ENCODE assay signal across 1 cellular context in the genomic region with DNA sequence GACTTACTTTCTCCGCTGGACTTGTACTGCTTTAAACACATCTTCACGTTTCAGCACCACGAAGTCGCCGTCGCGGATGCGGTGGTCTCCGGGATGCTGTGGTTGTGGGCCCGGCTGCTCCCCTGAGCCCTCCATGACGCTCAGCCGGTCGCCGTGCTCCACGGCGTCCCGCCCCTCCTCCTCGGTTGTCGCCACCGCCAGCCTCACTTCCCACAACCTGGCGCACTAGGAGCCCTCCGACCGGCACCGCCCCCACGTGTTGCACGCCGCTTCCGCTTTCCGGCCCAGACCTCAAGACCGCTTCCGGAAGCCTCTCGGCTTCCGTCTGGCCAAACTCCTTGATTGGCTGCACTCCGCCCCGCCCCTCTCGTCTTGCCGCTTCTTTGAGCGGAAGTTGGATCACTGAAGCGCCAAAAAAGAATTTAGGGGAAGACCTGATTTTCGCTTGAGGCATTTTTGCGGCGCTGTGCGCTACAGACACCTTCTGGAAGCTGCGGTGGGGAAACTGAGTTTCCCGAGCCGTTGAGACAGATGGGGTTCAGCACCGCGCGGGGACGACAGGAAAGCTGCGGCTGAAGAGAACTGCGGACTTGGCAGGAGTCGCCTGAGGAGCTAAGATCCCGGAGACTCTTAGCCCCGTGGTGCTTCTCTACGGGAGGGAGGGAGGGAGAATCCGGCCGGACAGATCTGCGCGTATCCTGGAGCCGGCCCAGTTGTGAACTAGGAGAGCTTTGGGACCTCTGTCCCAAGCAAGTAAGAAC.
A peak's percentile ranks its signal among the peaks of the same experiment; 100 is the strongest.
TF ChIP-seq lines count a peak whose summit lies in the region.

A gene (plus strand): TSS at position 382 of the 761 bp plus-strand sequence. CDS start 1,364 bp downstream, outside the sequence.
A gene with protein sequence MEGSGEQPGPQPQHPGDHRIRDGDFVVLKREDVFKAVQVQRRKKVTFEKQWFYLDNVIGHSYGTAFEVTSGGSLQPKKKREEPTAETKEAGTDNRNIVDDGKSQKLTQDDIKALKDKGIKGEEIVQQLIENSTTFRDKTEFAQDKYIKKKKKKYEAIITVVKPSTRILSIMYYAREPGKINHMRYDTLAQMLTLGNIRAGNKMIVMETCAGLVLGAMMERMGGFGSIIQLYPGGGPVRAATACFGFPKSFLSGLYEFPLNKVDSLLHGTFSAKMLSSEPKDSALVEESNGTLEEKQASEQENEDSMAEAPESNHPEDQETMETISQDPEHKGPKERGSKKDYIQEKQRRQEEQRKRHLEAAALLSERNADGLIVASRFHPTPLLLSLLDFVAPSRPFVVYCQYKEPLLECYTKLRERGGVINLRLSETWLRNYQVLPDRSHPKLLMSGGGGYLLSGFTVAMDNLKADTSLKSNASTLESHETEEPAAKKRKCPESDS (minus strand): TSS at position 263 of the 761 bp plus-strand sequence. CDS start 128 bp downstream, at position 135.

TF ChIP-seq in K562, 482 proteins besides CTCF, POLR2A, EP300 and RAD21 (continued from another document and continues in another):
- TF ChIP-seq, protein P1, sequence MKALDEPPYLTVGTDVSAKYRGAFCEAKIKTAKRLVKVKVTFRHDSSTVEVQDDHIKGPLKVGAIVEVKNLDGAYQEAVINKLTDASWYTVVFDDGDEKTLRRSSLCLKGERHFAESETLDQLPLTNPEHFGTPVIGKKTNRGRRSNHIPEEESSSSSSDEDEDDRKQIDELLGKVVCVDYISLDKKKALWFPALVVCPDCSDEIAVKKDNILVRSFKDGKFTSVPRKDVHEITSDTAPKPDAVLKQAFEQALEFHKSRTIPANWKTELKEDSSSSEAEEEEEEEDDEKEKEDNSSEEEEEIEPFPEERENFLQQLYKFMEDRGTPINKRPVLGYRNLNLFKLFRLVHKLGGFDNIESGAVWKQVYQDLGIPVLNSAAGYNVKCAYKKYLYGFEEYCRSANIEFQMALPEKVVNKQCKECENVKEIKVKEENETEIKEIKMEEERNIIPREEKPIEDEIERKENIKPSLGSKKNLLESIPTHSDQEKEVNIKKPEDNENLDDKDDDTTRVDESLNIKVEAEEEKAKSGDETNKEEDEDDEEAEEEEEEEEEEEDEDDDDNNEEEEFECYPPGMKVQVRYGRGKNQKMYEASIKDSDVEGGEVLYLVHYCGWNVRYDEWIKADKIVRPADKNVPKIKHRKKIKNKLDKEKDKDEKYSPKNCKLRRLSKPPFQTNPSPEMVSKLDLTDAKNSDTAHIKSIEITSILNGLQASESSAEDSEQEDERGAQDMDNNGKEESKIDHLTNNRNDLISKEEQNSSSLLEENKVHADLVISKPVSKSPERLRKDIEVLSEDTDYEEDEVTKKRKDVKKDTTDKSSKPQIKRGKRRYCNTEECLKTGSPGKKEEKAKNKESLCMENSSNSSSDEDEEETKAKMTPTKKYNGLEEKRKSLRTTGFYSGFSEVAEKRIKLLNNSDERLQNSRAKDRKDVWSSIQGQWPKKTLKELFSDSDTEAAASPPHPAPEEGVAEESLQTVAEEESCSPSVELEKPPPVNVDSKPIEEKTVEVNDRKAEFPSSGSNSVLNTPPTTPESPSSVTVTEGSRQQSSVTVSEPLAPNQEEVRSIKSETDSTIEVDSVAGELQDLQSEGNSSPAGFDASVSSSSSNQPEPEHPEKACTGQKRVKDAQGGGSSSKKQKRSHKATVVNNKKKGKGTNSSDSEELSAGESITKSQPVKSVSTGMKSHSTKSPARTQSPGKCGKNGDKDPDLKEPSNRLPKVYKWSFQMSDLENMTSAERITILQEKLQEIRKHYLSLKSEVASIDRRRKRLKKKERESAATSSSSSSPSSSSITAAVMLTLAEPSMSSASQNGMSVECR (CRISPR knock-in tag; IDR thresholded peaks at IDR 0.05): peak; percentile 95
- no peak for TF ChIP-seq ZNF134 (CRISPR knock-in tag; conservative IDR thresholded peaks at IDR 0.05)
- TF ChIP-seq, protein P2, sequence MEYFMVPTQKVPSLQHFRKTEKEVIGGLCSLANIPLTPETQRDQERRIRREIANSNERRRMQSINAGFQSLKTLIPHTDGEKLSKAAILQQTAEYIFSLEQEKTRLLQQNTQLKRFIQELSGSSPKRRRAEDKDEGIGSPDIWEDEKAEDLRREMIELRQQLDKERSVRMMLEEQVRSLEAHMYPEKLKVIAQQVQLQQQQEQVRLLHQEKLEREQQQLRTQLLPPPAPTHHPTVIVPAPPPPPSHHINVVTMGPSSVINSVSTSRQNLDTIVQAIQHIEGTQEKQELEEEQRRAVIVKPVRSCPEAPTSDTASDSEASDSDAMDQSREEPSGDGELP (CRISPR knock-in tag; IDR thresholded peaks at IDR 0.05; ENCODE audit: borderline replicate concordance): peak; percentile 89
- peak; percentile 71 for TF ChIP-seq PML (IDR thresholded peaks at IDR 0.05; ENCODE audit: low read length)
- TF ChIP-seq, protein P3, sequence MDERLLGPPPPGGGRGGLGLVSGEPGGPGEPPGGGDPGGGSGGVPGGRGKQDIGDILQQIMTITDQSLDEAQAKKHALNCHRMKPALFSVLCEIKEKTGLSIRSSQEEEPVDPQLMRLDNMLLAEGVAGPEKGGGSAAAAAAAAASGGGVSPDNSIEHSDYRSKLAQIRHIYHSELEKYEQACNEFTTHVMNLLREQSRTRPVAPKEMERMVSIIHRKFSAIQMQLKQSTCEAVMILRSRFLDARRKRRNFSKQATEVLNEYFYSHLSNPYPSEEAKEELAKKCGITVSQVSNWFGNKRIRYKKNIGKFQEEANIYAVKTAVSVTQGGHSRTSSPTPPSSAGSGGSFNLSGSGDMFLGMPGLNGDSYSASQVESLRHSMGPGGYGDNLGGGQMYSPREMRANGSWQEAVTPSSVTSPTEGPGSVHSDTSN (CRISPR knock-in tag; IDR thresholded peaks at IDR 0.05; ENCODE audit: low read depth): no peak
- TF ChIP-seq, protein P3 (tag; conservative IDR thresholded peaks at IDR 0.05; ENCODE audit: low read depth): 0 out of 2 replicates have a peak, but pooled peaks have one; percentile 10
- TF ChIP-seq PHF20 (IDR thresholded peaks at IDR 0.05; ENCODE audit: partially characterized antibody): peak; percentile 91
- TF ChIP-seq JUN (IDR thresholded peaks at IDR 0.05; ENCODE audit: borderline replicate concordance, low read depth, low read length): peak; percentile 49; the same call in 1 of the 2 replicates
- no peak for TF ChIP-seq JUN (CRISPR knock-in tag; IDR thresholded peaks at IDR 0.05; ENCODE audit: borderline replicate concordance)
- TF ChIP-seq HLTF (IDR thresholded peaks at IDR 0.05): no peak
- no peak for TF ChIP-seq ZNF24 (IDR thresholded peaks at IDR 0.05)
- TF ChIP-seq, protein P4, sequence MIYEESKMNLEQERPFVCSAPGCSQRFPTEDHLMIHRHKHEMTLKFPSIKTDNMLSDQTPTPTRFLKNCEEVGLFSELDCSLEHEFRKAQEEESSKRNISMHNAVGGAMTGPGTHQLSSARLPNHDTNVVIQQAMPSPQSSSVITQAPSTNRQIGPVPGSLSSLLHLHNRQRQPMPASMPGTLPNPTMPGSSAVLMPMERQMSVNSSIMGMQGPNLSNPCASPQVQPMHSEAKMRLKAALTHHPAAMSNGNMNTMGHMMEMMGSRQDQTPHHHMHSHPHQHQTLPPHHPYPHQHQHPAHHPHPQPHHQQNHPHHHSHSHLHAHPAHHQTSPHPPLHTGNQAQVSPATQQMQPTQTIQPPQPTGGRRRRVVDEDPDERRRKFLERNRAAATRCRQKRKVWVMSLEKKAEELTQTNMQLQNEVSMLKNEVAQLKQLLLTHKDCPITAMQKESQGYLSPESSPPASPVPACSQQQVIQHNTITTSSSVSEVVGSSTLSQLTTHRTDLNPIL (CRISPR knock-in tag; IDR thresholded peaks at IDR 0.05): no peak
- TF ChIP-seq MYC (IDR thresholded peaks at IDR 0.05; ENCODE audit: low read depth, low read length): peak; percentile 97
- TF ChIP-seq MYC (CRISPR knock-in tag; IDR thresholded peaks at IDR 0.05; ENCODE audit: borderline replicate concordance, low read depth): 0 out of 2 replicates have a peak, but pooled peaks have one; percentile 44
- TF ChIP-seq, protein P5, sequence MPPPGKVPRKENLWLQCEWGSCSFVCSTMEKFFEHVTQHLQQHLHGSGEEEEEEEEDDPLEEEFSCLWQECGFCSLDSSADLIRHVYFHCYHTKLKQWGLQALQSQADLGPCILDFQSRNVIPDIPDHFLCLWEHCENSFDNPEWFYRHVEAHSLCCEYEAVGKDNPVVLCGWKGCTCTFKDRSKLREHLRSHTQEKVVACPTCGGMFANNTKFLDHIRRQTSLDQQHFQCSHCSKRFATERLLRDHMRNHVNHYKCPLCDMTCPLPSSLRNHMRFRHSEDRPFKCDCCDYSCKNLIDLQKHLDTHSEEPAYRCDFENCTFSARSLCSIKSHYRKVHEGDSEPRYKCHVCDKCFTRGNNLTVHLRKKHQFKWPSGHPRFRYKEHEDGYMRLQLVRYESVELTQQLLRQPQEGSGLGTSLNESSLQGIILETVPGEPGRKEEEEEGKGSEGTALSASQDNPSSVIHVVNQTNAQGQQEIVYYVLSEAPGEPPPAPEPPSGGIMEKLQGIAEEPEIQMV (tag; conservative IDR thresholded peaks at IDR 0.05; ENCODE audit: low read depth): no peak
- TF ChIP-seq ZNF197 (CRISPR knock-in tag; IDR thresholded peaks at IDR 0.05; ENCODE audit: low read depth): no peak
- TF ChIP-seq NR1H2 (CRISPR knock-in tag; IDR thresholded peaks at IDR 0.05): no peak
- TF ChIP-seq, protein P6, sequence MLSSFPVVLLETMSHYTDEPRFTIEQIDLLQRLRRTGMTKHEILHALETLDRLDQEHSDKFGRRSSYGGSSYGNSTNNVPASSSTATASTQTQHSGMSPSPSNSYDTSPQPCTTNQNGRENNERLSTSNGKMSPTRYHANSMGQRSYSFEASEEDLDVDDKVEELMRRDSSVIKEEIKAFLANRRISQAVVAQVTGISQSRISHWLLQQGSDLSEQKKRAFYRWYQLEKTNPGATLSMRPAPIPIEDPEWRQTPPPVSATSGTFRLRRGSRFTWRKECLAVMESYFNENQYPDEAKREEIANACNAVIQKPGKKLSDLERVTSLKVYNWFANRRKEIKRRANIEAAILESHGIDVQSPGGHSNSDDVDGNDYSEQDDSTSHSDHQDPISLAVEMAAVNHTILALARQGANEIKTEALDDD (IDR thresholded peaks at IDR 0.05): no peak
- TF ChIP-seq SP1 (CRISPR knock-in tag; IDR thresholded peaks at IDR 0.05): peak; percentile 72
- TF ChIP-seq SMAD4 (CRISPR knock-in tag; conservative IDR thresholded peaks at IDR 0.05): 0 out of 2 replicates have a peak, but pooled peaks have one; percentile 42
- TF ChIP-seq CHCHD3 (CRISPR knock-in tag; IDR thresholded peaks at IDR 0.05): no peak
- TF ChIP-seq, protein P7, sequence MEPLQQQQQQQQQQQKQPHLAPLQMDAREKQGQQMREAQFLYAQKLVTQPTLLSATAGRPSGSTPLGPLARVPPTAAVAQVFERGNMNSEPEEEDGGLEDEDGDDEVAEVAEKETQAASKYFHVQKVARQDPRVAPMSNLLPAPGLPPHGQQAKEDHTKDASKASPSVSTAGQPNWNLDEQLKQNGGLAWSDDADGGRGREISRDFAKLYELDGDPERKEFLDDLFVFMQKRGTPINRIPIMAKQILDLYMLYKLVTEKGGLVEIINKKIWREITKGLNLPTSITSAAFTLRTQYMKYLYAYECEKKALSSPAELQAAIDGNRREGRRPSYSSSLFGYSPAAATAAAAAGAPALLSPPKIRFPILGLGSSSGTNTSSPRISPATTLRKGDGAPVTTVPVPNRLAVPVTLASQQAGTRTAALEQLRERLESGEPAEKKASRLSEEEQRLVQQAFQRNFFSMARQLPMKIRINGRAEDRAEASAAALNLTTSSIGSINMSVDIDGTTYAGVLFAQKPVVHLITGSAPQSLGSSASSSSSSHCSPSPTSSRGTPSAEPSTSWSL (CRISPR knock-in tag; IDR thresholded peaks at IDR 0.05; ENCODE audit: borderline replicate concordance): no peak
- TF ChIP-seq CBFA2T3 (IDR thresholded peaks at IDR 0.05): 0 out of 2 replicates have a peak, but pooled peaks have one; percentile 3
- TF ChIP-seq ETV5 (CRISPR knock-in tag; IDR thresholded peaks at IDR 0.05; ENCODE audit: low read depth): peak; percentile 90
- no peak for TF ChIP-seq COPS2 (conservative IDR thresholded peaks at IDR 0.05)
- no peak for TF ChIP-seq NFE2 (IDR thresholded peaks at IDR 0.05; ENCODE audit: low read depth)
- TF ChIP-seq LARP7 (IDR thresholded peaks at IDR 0.05): no peak
- TF ChIP-seq ESRRB (CRISPR knock-in tag; IDR thresholded peaks at IDR 0.05; ENCODE audit: borderline replicate concordance): no peak
- TF ChIP-seq ZNF274 (IDR thresholded peaks at IDR 0.05; ENCODE audit: borderline replicate concordance, low read depth, low read length): no peak
- TF ChIP-seq SMARCB1 (IDR thresholded peaks at IDR 0.05; ENCODE audit: insufficient read length, low read depth): no peak
- TF ChIP-seq DPF2 (IDR thresholded peaks at IDR 0.05): no peak
- no peak for TF ChIP-seq ZNF644 (tag; IDR thresholded peaks at IDR 0.05; ENCODE audit: low read depth)
- TF ChIP-seq ELF2 (CRISPR knock-in tag; IDR thresholded peaks at IDR 0.05): peak; percentile 92
- TF ChIP-seq HDGF (IDR thresholded peaks at IDR 0.05): no peak
- TF ChIP-seq, protein P8, sequence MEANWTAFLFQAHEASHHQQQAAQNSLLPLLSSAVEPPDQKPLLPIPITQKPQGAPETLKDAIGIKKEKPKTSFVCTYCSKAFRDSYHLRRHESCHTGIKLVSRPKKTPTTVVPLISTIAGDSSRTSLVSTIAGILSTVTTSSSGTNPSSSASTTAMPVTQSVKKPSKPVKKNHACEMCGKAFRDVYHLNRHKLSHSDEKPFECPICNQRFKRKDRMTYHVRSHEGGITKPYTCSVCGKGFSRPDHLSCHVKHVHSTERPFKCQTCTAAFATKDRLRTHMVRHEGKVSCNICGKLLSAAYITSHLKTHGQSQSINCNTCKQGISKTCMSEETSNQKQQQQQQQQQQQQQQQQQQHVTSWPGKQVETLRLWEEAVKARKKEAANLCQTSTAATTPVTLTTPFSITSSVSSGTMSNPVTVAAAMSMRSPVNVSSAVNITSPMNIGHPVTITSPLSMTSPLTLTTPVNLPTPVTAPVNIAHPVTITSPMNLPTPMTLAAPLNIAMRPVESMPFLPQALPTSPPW (CRISPR knock-in tag; IDR thresholded peaks at IDR 0.05): peak; percentile 41
- TF ChIP-seq, protein P9, sequence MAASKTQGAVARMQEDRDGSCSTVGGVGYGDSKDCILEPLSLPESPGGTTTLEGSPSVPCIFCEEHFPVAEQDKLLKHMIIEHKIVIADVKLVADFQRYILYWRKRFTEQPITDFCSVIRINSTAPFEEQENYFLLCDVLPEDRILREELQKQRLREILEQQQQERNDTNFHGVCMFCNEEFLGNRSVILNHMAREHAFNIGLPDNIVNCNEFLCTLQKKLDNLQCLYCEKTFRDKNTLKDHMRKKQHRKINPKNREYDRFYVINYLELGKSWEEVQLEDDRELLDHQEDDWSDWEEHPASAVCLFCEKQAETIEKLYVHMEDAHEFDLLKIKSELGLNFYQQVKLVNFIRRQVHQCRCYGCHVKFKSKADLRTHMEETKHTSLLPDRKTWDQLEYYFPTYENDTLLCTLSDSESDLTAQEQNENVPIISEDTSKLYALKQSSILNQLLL (CRISPR knock-in tag; IDR thresholded peaks at IDR 0.05; ENCODE audit: borderline replicate concordance): no peak
- TF ChIP-seq MEF2A (IDR thresholded peaks at IDR 0.05; ENCODE audit: control insufficient read depth, low read depth, low read length): no peak
- TF ChIP-seq HOXB6 (CRISPR knock-in tag; IDR thresholded peaks at IDR 0.05; ENCODE audit: borderline replicate concordance): no peak
- no peak for TF ChIP-seq ZNF354B (CRISPR knock-in tag; IDR thresholded peaks at IDR 0.05)
- TF ChIP-seq ASH1L (IDR thresholded peaks at IDR 0.05; ENCODE audit: borderline replicate concordance, low read depth, partially characterized antibody): peak; percentile 54
